Comparison of ENCODE assay signal across 19 cellular contexts in genomic region chr4:108130955-108131354, GRCh38. TPM values are rescaled to one million over a fixed set of nuclear protein-coding genes. Genes with fewer than 3 reads are reported as not detected.
DNase-seq lines count a peak whose midpoint lies in the region; ATAC-seq, FAIRE-seq and TF ChIP-seq lines count a peak whose summit lies in the region.
"Had no signal": no experiment of that assay in that cellular context is flagged by ENCODE, and none has a peak within 500 bp of the region (broad histone marks: within the 10 kb centered on the region; RNA-seq: fewer than 3 reads in every experiment).

No MANE protein-coding gene starts in this region.

- no peak overlapping the region for H3K9ac ChIP-seq in smooth muscle cell (ENCODE audit: low read depth)

- intact Hi-C loops in activated naive CD4-positive, alpha-beta T cell treated with anti-CD3 and anti-CD28 coated beads for 36 hours (cut with micrococcal nuclease): no loop called here
- intact Hi-C loops in OCI-LY7 (cut with micrococcal nuclease; ENCODE audit: unreplicated experiment): no loop called here

- TF ChIP-seq CTCF in OCI-LY7 (conservative IDR thresholded peaks at IDR 0.05; ENCODE audit: low read length) (peak; percentile 62), bronchial epithelial cell (IDR thresholded peaks at IDR 0.05; ENCODE audit: insufficient read depth, low read length, severe bottlenecking) (peak; percentile 3), smooth muscle cell (IDR thresholded peaks at IDR 0.05; ENCODE audit: borderline replicate concordance, insufficient read depth, poor library complexity, severe bottlenecking) (peak; percentile 4)

- no peak overlapping the region for H3K27ac ChIP-seq in OCI-LY7 (ENCODE audit: low read depth, low read length, poor library complexity, severe bottlenecking)
- H3K27ac ChIP-seq in smooth muscle cell (ENCODE audit: low read depth): no peak overlapping the region
- H3K27ac ChIP-seq: PC-9, psoas muscle had no signal

- peaks cover 94% of the 10 kb centered on the region for H3K79me2 ChIP-seq in OCI-LY7 (ENCODE audit: insufficient read depth, low read depth, low read length)
- peaks cover 84% of the 10 kb centered on the region for H3K79me2 ChIP-seq in smooth muscle cell (ENCODE audit: low read depth)

- no peak for FAIRE-seq in bronchial epithelial cell (lab: Jason Lieb, UNC)
- FAIRE-seq: GM12892 had no signal

- H2AFZ ChIP-seq in OCI-LY7 (ENCODE audit: low read length): no peak overlapping the region
- no peak overlapping the region for H2AFZ ChIP-seq in smooth muscle cell (ENCODE audit: low read depth)
- H2AFZ ChIP-seq: PC-9 had no signal

- H3K27ac Mint-ChIP-seq in activated naive CD4-positive, alpha-beta T cell treated with anti-CD3 and anti-CD28 coated beads for 36 hours: peak overlapping the region; percentile 92
- H3K27ac Mint-ChIP-seq in activated naive CD4-positive, alpha-beta T cell treated with anti-CD3 and anti-CD28 coated beads, Interleukin-2, amount 50 U/mL, for 72 hours: peak overlapping the region in 1 of 2 donors; percentile 90
- H3K27ac Mint-ChIP-seq: activated T-helper 2 cell treated with anti-CD3 and anti-CD28 coated beads, Interferon-gamma antibody, Interleukin-2, Interleukin-4, amounts not matched to agents 10 μg/mL and 5 μg/mL and 100 μg/mL, durations not matched to agents 14 hours and 24 hours and 36 hours; brain had no signal

- DNase-seq in activated naive CD4-positive, alpha-beta T cell treated with anti-CD3 and anti-CD28 coated beads for 36 hours: no peak
- no peak for DNase-seq in activated naive CD4-positive, alpha-beta T cell treated with anti-CD3 and anti-CD28 coated beads, Interleukin-2, amount 50 U/mL, for 72 hours (ENCODE audit: low spot score in 2 of 2)
- DNase-seq in OCI-LY7 (ENCODE audit: low spot score) (no peak), bronchial epithelial cell (ENCODE audit: low read depth) (no peak), smooth muscle cell (lab: John Stamatoyannopoulos, UW; ENCODE audit: unreplicated experiment) (no peak), HuH-7 (ENCODE audit: low spot score) (no peak), RKO (ENCODE audit: low spot score) (no peak), NCI-H1694 (lab: John Stamatoyannopoulos, UW) (no peak)
- DNase-seq: activated CD4-positive, alpha-beta T cell treated with anti-CD3 and anti-CD28 coated beads for 36 hours; DMS79 treated with DMSO at 0.1 percent for 48 hours; head of caudate nucleus; NCI-H1092 treated with DMSO at 0.1 percent for 48 hours; NCI-H2227 treated with DMSO at 0.1 percent for 48 hours; PC-9; psoas muscle; stimulated activated CD4-positive, alpha-beta T cell treated with anti-CD3 and anti-CD28 coated beads, Interleukin-15, amount 100 ng/mL, for 24 hours had no signal

- H3K4me1 Mint-ChIP-seq in activated naive CD4-positive, alpha-beta T cell treated with anti-CD3 and anti-CD28 coated beads for 36 hours (ENCODE audit: low read depth): peaks cover 92% of the 10 kb centered on the region

- H3K27me3 Mint-ChIP-seq in activated naive CD4-positive, alpha-beta T cell treated with anti-CD3 and anti-CD28 coated beads for 36 hours (ENCODE audit: low read depth): no peaks in the 10 kb centered on the region
- H3K27me3 Mint-ChIP-seq: activated CD4-positive, alpha-beta T cell treated with anti-CD3 and anti-CD28 coated beads for 36 hours; brain had no signal

- peaks cover 76% of the 10 kb centered on the region for H3K36me3 Mint-ChIP-seq in activated naive CD4-positive, alpha-beta T cell treated with anti-CD3 and anti-CD28 coated beads for 36 hours (ENCODE audit: low read depth)
- peaks cover 11 to 28% of the 10 kb centered on the region in 2 donors for H3K36me3 Mint-ChIP-seq in activated naive CD4-positive, alpha-beta T cell treated with anti-CD3 and anti-CD28 coated beads, Interleukin-2, amount 50 U/mL, for 72 hours
- H3K36me3 Mint-ChIP-seq: brain had no signal

- no peaks in the 10 kb centered on the region for H3K9me3 ChIP-seq in OCI-LY7 (ENCODE audit: low read length)
- H3K9me3 ChIP-seq in smooth muscle cell (replicated peaks; ENCODE audit: low read depth): no peaks in the 10 kb centered on the region
- H3K9me3 ChIP-seq: psoas muscle had no signal

- H3K4me3 Mint-ChIP-seq in activated naive CD4-positive, alpha-beta T cell treated with anti-CD3 and anti-CD28 coated beads for 36 hours: no peak overlapping the region
- H3K4me3 Mint-ChIP-seq: activated CD4-positive, alpha-beta T cell treated with anti-CD3 and anti-CD28 coated beads for 36 hours; brain had no signal

- H3K36me3 ChIP-seq in OCI-LY7 (ENCODE audit: insufficient read depth, low read length): peaks cover 95% of the 10 kb centered on the region
- no peaks in the 10 kb centered on the region for H3K36me3 ChIP-seq in bronchial epithelial cell (ENCODE audit: control insufficient read depth, insufficient read depth, low read length)
- no peaks in the 10 kb centered on the region for H3K36me3 ChIP-seq in smooth muscle cell (ENCODE audit: low read depth)

- CTCF ChIA-PET in activated naive CD4-positive, alpha-beta T cell treated with anti-CD3 and anti-CD28 coated beads for 36 hours (lab: Charles Lee): interaction anchor here (0.6 to 4.1 kb wide), 12 partner anchors 8 to 442 kb away, joined by 3 to 17 read pairs (median 4); no protein-coding TSS in a partner anchor
- CTCF ChIA-PET in OCI-LY7 (lab: Charles Lee; ENCODE audit: unreplicated experiment): interaction anchor here (0.5 kb wide), 1 partner anchor 95 kb away, joined by 3 read pairs; no protein-coding TSS in a partner anchor

- no peak overlapping the region for H3K4me3 ChIP-seq in OCI-LY7 (ENCODE audit: low read depth, low read length, poor library complexity, severe bottlenecking)
- H3K4me3 ChIP-seq in bronchial epithelial cell (ENCODE audit: low read depth, low read length): no peak overlapping the region
- no peak overlapping the region for H3K4me3 ChIP-seq in smooth muscle cell
- H3K4me3 ChIP-seq: PC-9, psoas muscle had no signal

- POLR2A ChIA-PET in OCI-LY7 (lab: Charles Lee): interaction anchor here (0.6 to 11.9 kb wide), 11 partner anchors 8 to 529 kb away, joined by 3 to 97 read pairs (median 3); no protein-coding TSS in a partner anchor

- peaks cover 5% of the 10 kb centered on the region for H3K4me1 ChIP-seq in OCI-LY7 (ENCODE audit: insufficient read depth, low read length, poor library complexity, severe bottlenecking)
- peaks cover 15% of the 10 kb centered on the region for H3K4me1 ChIP-seq in smooth muscle cell (ENCODE audit: low read depth)
- H3K4me1 ChIP-seq: psoas muscle had no signal

- H3K27me3 ChIP-seq in bronchial epithelial cell (ENCODE audit: control insufficient read depth, insufficient read depth, low read length): no peaks in the 10 kb centered on the region
- H3K27me3 ChIP-seq in smooth muscle cell (ENCODE audit: low read depth): no peaks in the 10 kb centered on the region

- H3K4me2 ChIP-seq in OCI-LY7 (ENCODE audit: low read length) (no peak overlapping the region), smooth muscle cell (no peak overlapping the region)
- H3K4me2 ChIP-seq: PC-9 had no signal

- WGBS in smooth muscle cell (ENCODE audit: low lambda C conversion rate): 84% methylated on average over 4 of the region's 4 CpGs

- BruUV-seq in OCI-LY7 (replicated peaks; lab: Mats Ljungman, UMichigan): no TSS peak

- no peak for ATAC-seq in activated naive CD4-positive, alpha-beta T cell treated with anti-CD3 and anti-CD28 coated beads, Interleukin-2, amount 50 U/mL, for 72 hours
- ATAC-seq: activated CD4-positive, alpha-beta T cell treated with anti-CD3 and anti-CD28 coated beads for 36 hours; psoas muscle had no signal

- no peaks in the 10 kb centered on the region for H3K9me2 ChIP-seq in OCI-LY7 (ENCODE audit: insufficient read depth, low read length)

- H3K9me3 Mint-ChIP-seq in activated naive CD4-positive, alpha-beta T cell treated with anti-CD3 and anti-CD28 coated beads for 36 hours: no peaks in the 10 kb centered on the region
- H3K9me3 Mint-ChIP-seq in activated naive CD4-positive, alpha-beta T cell treated with anti-CD3 and anti-CD28 coated beads, Interleukin-2, amount 50 U/mL, for 72 hours: no peaks in the 10 kb centered on the region
- H3K9me3 Mint-ChIP-seq: activated T-helper 2 cell treated with anti-CD3 and anti-CD28 coated beads, Interferon-gamma antibody, Interleukin-2, Interleukin-4, amounts not matched to agents 10 μg/mL and 5 μg/mL and 100 μg/mL, durations not matched to agents 14 hours and 24 hours and 36 hours; brain had no signal

- peaks cover 16% of the 10 kb centered on the region; the same call in 1 of the 2 replicates for H4K20me1 ChIP-seq in OCI-LY7 (ENCODE audit: insufficient read depth, low read length)
- peaks cover 76% of the 10 kb centered on the region for H4K20me1 ChIP-seq in smooth muscle cell (ENCODE audit: low read depth)

- H3F3A ChIP-seq in smooth muscle cell (ENCODE audit: low read depth): no peaks in the 10 kb centered on the region

RNA-seq across cellular contexts. Expression of gene LEF1, which starts 37.8 kb away (rescaled TPM):
- 100 to 1,000 TPM; 350 to 367 TPM for total RNA-seq in activated naive CD4-positive, alpha-beta T cell treated with anti-CD3 and anti-CD28 coated beads for 36 hours
- total RNA-seq in activated naive CD4-positive, alpha-beta T cell treated with anti-CD3 and anti-CD28 coated beads, Interleukin-2, amount 50 U/mL, for 72 hours: 100 to 1,000 TPM; 205 to 291 TPM
- total RNA-seq in OCI-LY7 (2014; rRNA removed; shearing (Covaris generic)): 173 and 207 TPM in 2 replicates
- 223 and 306 TPM in 2 replicates for total RNA-seq in OCI-LY7 (2022)
- total RNA-seq in bronchial epithelial cell: not detected in 2 replicates
- 82.1 and 96.2 TPM in 2 replicates for total RNA-seq in smooth muscle cell
- 66.9 and 87.3 TPM in 2 replicates for polyA plus RNA-seq in smooth muscle cell

Comparison
In these comparisons a context has a peak if more than half of its experiments do, and no peak if none do; other contexts are left out.
1. CTCF ChIP-seq: peak in every context shown above with its lines; median percentile 62 in OCI-LY7; 4 in smooth muscle cell; 3 in bronchial epithelial cell.
2. RNA of gene LEF1, which starts 37.8 kb away (total RNA-seq): 350 to 367 TPM in activated naive CD4-positive, alpha-beta T cell treated with anti-CD3 and anti-CD28 coated beads for 36 hours, 205 to 291 TPM in activated naive CD4-positive, alpha-beta T cell treated with anti-CD3 and anti-CD28 coated beads, Interleukin-2, amount 50 U/mL, for 72 hours, 173 to 306 TPM in OCI-LY7 and 82.1 to 96.2 TPM in smooth muscle cell; not detected in bronchial epithelial cell; every median in the first group is over 10 times any median in the second.